ENCODE assay signal across 1 cellular context in the genomic region with DNA sequence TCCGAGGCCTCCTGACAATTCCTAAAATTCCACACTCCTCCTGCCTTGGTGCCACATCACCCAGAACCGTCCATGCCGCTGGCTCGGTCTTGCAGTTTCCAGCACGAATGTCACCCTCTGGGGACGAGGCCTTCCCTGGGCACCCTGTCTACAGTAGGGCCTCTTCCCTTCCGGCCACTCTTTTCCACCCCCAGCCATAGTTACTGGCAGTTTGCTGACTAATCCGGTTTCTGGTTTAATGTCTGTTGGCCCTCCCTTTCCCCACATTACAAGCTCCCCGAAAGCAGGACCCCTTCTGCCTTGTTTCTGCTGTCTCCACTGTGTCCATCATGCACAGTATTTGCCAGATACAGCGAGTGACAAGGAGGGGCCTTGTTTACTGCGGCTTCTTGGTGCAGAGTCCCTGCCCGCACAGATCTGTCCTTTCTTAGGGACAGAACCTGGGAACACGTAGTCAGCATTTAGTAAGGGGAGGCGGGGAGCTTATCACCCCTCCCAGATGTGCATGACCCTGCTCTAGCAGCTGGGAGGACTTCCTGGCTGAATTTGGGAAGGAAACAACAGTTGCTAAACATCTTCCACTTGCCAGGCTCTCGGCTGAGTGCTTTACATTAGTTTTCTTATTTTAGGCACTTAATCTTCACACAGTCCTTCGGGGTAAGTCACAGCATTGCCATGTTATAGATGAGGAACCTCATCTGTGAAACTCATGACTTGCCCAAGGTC.
TF ChIP-seq lines count a peak whose summit lies in the region.

No MANE protein-coding gene starts in this region.

TF ChIP-seq in K562, 482 proteins besides CTCF, POLR2A, EP300 and RAD21 (continued from another document and continues in another):
- TF ChIP-seq, protein P1, sequence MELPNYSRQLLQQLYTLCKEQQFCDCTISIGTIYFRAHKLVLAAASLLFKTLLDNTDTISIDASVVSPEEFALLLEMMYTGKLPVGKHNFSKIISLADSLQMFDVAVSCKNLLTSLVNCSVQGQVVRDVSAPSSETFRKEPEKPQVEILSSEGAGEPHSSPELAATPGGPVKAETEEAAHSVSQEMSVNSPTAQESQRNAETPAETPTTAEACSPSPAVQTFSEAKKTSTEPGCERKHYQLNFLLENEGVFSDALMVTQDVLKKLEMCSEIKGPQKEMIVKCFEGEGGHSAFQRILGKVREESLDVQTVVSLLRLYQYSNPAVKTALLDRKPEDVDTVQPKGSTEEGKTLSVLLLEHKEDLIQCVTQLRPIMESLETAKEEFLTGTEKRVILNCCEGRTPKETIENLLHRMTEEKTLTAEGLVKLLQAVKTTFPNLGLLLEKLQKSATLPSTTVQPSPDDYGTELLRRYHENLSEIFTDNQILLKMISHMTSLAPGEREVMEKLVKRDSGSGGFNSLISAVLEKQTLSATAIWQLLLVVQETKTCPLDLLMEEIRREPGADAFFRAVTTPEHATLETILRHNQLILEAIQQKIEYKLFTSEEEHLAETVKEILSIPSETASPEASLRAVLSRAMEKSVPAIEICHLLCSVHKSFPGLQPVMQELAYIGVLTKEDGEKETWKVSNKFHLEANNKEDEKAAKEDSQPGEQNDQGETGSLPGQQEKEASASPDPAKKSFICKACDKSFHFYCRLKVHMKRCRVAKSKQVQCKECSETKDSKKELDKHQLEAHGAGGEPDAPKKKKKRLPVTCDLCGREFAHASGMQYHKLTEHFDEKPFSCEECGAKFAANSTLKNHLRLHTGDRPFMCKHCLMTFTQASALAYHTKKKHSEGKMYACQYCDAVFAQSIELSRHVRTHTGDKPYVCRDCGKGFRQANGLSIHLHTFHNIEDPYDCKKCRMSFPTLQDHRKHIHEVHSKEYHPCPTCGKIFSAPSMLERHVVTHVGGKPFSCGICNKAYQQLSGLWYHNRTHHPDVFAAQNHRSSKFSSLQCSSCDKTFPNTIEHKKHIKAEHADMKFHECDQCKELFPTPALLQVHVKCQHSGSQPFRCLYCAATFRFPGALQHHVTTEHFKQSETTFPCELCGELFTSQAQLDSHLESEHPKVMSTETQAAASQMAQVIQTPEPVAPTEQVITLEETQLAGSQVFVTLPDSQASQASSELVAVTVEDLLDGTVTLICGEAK (IDR thresholded peaks at IDR 0.05), result peak; percentile 52
- TF ChIP-seq, protein P1 (CRISPR knock-in tag; IDR thresholded peaks at IDR 0.05), result no peak
- no peak for TF ChIP-seq ZNF79 (CRISPR knock-in tag; IDR thresholded peaks at IDR 0.05; ENCODE audit: low read depth)
- TF ChIP-seq, protein P2, sequence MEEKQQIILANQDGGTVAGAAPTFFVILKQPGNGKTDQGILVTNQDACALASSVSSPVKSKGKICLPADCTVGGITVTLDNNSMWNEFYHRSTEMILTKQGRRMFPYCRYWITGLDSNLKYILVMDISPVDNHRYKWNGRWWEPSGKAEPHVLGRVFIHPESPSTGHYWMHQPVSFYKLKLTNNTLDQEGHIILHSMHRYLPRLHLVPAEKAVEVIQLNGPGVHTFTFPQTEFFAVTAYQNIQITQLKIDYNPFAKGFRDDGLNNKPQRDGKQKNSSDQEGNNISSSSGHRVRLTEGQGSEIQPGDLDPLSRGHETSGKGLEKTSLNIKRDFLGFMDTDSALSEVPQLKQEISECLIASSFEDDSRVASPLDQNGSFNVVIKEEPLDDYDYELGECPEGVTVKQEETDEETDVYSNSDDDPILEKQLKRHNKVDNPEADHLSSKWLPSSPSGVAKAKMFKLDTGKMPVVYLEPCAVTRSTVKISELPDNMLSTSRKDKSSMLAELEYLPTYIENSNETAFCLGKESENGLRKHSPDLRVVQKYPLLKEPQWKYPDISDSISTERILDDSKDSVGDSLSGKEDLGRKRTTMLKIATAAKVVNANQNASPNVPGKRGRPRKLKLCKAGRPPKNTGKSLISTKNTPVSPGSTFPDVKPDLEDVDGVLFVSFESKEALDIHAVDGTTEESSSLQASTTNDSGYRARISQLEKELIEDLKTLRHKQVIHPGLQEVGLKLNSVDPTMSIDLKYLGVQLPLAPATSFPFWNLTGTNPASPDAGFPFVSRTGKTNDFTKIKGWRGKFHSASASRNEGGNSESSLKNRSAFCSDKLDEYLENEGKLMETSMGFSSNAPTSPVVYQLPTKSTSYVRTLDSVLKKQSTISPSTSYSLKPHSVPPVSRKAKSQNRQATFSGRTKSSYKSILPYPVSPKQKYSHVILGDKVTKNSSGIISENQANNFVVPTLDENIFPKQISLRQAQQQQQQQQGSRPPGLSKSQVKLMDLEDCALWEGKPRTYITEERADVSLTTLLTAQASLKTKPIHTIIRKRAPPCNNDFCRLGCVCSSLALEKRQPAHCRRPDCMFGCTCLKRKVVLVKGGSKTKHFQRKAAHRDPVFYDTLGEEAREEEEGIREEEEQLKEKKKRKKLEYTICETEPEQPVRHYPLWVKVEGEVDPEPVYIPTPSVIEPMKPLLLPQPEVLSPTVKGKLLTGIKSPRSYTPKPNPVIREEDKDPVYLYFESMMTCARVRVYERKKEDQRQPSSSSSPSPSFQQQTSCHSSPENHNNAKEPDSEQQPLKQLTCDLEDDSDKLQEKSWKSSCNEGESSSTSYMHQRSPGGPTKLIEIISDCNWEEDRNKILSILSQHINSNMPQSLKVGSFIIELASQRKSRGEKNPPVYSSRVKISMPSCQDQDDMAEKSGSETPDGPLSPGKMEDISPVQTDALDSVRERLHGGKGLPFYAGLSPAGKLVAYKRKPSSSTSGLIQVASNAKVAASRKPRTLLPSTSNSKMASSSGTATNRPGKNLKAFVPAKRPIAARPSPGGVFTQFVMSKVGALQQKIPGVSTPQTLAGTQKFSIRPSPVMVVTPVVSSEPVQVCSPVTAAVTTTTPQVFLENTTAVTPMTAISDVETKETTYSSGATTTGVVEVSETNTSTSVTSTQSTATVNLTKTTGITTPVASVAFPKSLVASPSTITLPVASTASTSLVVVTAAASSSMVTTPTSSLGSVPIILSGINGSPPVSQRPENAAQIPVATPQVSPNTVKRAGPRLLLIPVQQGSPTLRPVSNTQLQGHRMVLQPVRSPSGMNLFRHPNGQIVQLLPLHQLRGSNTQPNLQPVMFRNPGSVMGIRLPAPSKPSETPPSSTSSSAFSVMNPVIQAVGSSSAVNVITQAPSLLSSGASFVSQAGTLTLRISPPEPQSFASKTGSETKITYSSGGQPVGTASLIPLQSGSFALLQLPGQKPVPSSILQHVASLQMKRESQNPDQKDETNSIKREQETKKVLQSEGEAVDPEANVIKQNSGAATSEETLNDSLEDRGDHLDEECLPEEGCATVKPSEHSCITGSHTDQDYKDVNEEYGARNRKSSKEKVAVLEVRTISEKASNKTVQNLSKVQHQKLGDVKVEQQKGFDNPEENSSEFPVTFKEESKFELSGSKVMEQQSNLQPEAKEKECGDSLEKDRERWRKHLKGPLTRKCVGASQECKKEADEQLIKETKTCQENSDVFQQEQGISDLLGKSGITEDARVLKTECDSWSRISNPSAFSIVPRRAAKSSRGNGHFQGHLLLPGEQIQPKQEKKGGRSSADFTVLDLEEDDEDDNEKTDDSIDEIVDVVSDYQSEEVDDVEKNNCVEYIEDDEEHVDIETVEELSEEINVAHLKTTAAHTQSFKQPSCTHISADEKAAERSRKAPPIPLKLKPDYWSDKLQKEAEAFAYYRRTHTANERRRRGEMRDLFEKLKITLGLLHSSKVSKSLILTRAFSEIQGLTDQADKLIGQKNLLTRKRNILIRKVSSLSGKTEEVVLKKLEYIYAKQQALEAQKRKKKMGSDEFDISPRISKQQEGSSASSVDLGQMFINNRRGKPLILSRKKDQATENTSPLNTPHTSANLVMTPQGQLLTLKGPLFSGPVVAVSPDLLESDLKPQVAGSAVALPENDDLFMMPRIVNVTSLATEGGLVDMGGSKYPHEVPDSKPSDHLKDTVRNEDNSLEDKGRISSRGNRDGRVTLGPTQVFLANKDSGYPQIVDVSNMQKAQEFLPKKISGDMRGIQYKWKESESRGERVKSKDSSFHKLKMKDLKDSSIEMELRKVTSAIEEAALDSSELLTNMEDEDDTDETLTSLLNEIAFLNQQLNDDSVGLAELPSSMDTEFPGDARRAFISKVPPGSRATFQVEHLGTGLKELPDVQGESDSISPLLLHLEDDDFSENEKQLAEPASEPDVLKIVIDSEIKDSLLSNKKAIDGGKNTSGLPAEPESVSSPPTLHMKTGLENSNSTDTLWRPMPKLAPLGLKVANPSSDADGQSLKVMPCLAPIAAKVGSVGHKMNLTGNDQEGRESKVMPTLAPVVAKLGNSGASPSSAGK (IDR thresholded peaks at IDR 0.05), result peak; percentile 22; the same call in 1 of the 2 replicates
- TF ChIP-seq, protein P3, sequence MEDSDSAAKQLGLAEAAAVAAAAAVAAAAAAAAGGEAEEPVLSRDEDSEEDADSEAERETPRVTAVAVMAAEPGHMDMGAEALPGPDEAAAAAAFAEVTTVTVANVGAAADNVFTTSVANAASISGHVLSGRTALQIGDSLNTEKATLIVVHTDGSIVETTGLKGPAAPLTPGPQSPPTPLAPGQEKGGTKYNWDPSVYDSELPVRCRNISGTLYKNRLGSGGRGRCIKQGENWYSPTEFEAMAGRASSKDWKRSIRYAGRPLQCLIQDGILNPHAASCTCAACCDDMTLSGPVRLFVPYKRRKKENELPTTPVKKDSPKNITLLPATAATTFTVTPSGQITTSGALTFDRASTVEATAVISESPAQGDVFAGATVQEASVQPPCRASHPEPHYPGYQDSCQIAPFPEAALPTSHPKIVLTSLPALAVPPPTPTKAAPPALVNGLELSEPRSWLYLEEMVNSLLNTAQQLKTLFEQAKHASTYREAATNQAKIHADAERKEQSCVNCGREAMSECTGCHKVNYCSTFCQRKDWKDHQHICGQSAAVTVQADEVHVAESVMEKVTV (CRISPR knock-in tag; IDR thresholded peaks at IDR 0.05), result no peak
- TF ChIP-seq TEAD2 (tag; IDR thresholded peaks at IDR 0.05), result no peak
- peak; percentile 90 for TF ChIP-seq ARID1B (IDR thresholded peaks at IDR 0.05)
- TF ChIP-seq, protein P4, sequence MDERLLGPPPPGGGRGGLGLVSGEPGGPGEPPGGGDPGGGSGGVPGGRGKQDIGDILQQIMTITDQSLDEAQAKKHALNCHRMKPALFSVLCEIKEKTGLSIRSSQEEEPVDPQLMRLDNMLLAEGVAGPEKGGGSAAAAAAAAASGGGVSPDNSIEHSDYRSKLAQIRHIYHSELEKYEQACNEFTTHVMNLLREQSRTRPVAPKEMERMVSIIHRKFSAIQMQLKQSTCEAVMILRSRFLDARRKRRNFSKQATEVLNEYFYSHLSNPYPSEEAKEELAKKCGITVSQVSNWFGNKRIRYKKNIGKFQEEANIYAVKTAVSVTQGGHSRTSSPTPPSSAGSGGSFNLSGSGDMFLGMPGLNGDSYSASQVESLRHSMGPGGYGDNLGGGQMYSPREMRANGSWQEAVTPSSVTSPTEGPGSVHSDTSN (CRISPR knock-in tag; IDR thresholded peaks at IDR 0.05; ENCODE audit: low read depth), result no peak
- TF ChIP-seq, protein P4 (tag; conservative IDR thresholded peaks at IDR 0.05; ENCODE audit: low read depth), result peak; percentile 66
- TF ChIP-seq ZNF175 (CRISPR knock-in tag; IDR thresholded peaks at IDR 0.05; ENCODE audit: low read depth), result peak; percentile 67; the same call in 1 of the 2 replicates
- TF ChIP-seq DPF2 (IDR thresholded peaks at IDR 0.05), result peak; percentile 88
- no peak for TF ChIP-seq COPS2 (conservative IDR thresholded peaks at IDR 0.05)
- 0 out of 2 replicates have a peak, but pooled peaks have one; percentile 23 for TF ChIP-seq NCOA6 (IDR thresholded peaks at IDR 0.05)
- no peak for TF ChIP-seq ZNF778 (CRISPR knock-in tag; IDR thresholded peaks at IDR 0.05)
- TF ChIP-seq MCM5 (IDR thresholded peaks at IDR 0.05; ENCODE audit: low read depth), result no peak
- peak; percentile 80 for TF ChIP-seq ETV1 (tag; conservative IDR thresholded peaks at IDR 0.05; ENCODE audit: low read depth)
- no peak for TF ChIP-seq MBD2 (IDR thresholded peaks at IDR 0.05; ENCODE audit: borderline replicate concordance, low read depth)
- no peak for TF ChIP-seq ZNF124 (CRISPR knock-in tag; IDR thresholded peaks at IDR 0.05)
- no peak for TF ChIP-seq ZNF212 (CRISPR knock-in tag; IDR thresholded peaks at IDR 0.05)
- TF ChIP-seq MTF1 (CRISPR knock-in tag; IDR thresholded peaks at IDR 0.05; ENCODE audit: borderline replicate concordance), result no peak
- no peak for TF ChIP-seq DDX20 (tag; IDR thresholded peaks at IDR 0.05; ENCODE audit: low read depth)
- no peak for TF ChIP-seq ATF1 (CRISPR knock-in tag; IDR thresholded peaks at IDR 0.05)
- TF ChIP-seq ATF1 (tag; IDR thresholded peaks at IDR 0.05), result peak; percentile 79
- no peak for TF ChIP-seq NUFIP1 (IDR thresholded peaks at IDR 0.05; ENCODE audit: partially characterized antibody)
- TF ChIP-seq SLC30A9 (CRISPR knock-in tag; IDR thresholded peaks at IDR 0.05), result no peak
- TF ChIP-seq, protein P5, sequence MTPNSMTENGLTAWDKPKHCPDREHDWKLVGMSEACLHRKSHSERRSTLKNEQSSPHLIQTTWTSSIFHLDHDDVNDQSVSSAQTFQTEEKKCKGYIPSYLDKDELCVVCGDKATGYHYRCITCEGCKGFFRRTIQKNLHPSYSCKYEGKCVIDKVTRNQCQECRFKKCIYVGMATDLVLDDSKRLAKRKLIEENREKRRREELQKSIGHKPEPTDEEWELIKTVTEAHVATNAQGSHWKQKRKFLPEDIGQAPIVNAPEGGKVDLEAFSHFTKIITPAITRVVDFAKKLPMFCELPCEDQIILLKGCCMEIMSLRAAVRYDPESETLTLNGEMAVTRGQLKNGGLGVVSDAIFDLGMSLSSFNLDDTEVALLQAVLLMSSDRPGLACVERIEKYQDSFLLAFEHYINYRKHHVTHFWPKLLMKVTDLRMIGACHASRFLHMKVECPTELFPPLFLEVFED (CRISPR knock-in tag; conservative IDR thresholded peaks at IDR 0.05), result no peak
